In the genomic region with DNA sequence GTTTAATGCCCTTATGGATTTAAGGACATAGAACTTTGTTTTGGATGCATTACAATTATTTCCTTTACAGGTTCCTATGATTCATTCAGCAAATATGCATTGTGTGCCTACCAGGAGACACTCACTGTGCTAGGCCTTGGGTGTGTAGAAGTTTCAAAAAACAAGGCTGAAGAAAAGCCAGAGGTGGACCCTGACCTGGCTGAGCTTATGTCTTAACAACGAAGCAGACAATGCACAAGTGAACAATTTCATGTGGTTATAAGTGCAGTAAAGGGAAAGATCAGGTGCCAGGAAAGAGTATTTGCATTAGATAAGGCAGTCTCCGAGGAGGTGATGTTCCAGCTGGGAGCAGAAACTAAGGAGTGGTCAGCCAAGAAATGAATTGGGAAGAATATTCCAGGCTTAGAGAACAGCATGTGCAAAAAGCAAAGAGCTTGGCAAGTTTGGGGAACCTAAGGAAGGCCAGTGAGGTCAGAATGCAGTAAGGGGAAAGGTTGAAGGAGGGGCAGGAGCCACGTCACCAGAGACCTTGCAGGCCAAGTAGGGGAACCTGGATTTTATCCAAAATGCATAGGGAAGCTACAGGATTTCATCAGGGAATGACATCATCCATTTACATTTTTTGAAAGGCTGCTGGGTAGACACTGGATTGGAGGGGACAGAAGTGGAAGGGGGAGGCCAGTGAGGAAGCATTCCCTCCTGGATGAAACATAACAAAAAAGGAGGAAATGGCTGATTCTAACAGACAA, we compare ENCODE assay signal across 1 cellular context.
TF ChIP-seq lines count a peak whose summit lies in the region.

No MANE protein-coding gene starts in this region.

TF ChIP-seq in HEK293, 187 proteins besides CTCF, POLR2A, EP300 and RAD21 (continued from another document):
- TF ChIP-seq, protein P1, sequence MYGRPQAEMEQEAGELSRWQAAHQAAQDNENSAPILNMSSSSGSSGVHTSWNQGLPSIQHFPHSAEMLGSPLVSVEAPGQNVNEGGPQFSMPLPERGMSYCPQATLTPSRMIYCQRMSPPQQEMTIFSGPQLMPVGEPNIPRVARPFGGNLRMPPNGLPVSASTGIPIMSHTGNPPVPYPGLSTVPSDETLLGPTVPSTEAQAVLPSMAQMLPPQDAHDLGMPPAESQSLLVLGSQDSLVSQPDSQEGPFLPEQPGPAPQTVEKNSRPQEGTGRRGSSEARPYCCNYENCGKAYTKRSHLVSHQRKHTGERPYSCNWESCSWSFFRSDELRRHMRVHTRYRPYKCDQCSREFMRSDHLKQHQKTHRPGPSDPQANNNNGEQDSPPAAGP (tag by site-specific recombination; IDR thresholded peaks at IDR 0.05), result peak; percentile 39; the same call in 1 of the 2 replicates
- TF ChIP-seq ZNF366 (tag by site-specific recombination; conservative IDR thresholded peaks at IDR 0.05), result peak; percentile 53
- TF ChIP-seq ZNF169 (tag by site-specific recombination; IDR thresholded peaks at IDR 0.05), result no peak
- TF ChIP-seq ZNF596 (tag by site-specific recombination; IDR thresholded peaks at IDR 0.05), result no peak
- TF ChIP-seq ZEB2 (tag by site-specific recombination; IDR thresholded peaks at IDR 0.05), result 0 out of 2 replicates have a peak, but pooled peaks have one; percentile 16
- no peak for TF ChIP-seq ZSCAN16 (tag by site-specific recombination; IDR thresholded peaks at IDR 0.05)
- TF ChIP-seq ZNF843 (tag by site-specific recombination; IDR thresholded peaks at IDR 0.05), result no peak
- TF ChIP-seq ZNF362 (tag by site-specific recombination; IDR thresholded peaks at IDR 0.05), result no peak
- TF ChIP-seq ZNF10 (tag by site-specific recombination; IDR thresholded peaks at IDR 0.05), result peak; percentile 19; the same call in 1 of the 2 replicates
- TF ChIP-seq ZXDB (tag by site-specific recombination; IDR thresholded peaks at IDR 0.05), result peak; percentile 23; the same call in 1 of the 2 replicates
- no peak for TF ChIP-seq GLIS2 (tag by site-specific recombination; IDR thresholded peaks at IDR 0.05)
- no peak for TF ChIP-seq GFI1B (tag by site-specific recombination; IDR thresholded peaks at IDR 0.05)
- TF ChIP-seq, protein P2, sequence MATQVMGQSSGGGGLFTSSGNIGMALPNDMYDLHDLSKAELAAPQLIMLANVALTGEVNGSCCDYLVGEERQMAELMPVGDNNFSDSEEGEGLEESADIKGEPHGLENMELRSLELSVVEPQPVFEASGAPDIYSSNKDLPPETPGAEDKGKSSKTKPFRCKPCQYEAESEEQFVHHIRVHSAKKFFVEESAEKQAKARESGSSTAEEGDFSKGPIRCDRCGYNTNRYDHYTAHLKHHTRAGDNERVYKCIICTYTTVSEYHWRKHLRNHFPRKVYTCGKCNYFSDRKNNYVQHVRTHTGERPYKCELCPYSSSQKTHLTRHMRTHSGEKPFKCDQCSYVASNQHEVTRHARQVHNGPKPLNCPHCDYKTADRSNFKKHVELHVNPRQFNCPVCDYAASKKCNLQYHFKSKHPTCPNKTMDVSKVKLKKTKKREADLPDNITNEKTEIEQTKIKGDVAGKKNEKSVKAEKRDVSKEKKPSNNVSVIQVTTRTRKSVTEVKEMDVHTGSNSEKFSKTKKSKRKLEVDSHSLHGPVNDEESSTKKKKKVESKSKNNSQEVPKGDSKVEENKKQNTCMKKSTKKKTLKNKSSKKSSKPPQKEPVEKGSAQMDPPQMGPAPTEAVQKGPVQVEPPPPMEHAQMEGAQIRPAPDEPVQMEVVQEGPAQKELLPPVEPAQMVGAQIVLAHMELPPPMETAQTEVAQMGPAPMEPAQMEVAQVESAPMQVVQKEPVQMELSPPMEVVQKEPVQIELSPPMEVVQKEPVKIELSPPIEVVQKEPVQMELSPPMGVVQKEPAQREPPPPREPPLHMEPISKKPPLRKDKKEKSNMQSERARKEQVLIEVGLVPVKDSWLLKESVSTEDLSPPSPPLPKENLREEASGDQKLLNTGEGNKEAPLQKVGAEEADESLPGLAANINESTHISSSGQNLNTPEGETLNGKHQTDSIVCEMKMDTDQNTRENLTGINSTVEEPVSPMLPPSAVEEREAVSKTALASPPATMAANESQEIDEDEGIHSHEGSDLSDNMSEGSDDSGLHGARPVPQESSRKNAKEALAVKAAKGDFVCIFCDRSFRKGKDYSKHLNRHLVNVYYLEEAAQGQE (tag by site-specific recombination; IDR thresholded peaks at IDR 0.05), result no peak
- peak; percentile 38; the same call in 1 of the 2 replicates for TF ChIP-seq SP3 (tag by site-specific recombination; IDR thresholded peaks at IDR 0.05)
- 0 out of 2 replicates have a peak, but pooled peaks have one; percentile 34 for TF ChIP-seq MZF1 (tag by site-specific recombination; IDR thresholded peaks at IDR 0.05; ENCODE audit: borderline replicate concordance)
